Comparison of ENCODE assay signal across 7 cellular contexts in genomic region chr6:17865798-17866725, GRCh38.
DNase-seq lines count a peak whose midpoint lies in the region; ATAC-seq and TF ChIP-seq lines count a peak whose summit lies in the region.

No MANE protein-coding gene starts in this region.

- H3K4me2 ChIP-seq in PC-9: peak overlapping the region; percentile 72

- no peaks in the 10 kb centered on the region for H3K9me3 Mint-ChIP-seq in mesothelial cell of epicardium
- no peaks in the 10 kb centered on the region for H3K9me3 Mint-ChIP-seq in activated T-helper 2 cell treated with anti-CD3 and anti-CD28 coated beads, Interferon-gamma antibody, Interleukin-2, Interleukin-4, amounts not matched to agents 10 μg/mL and 5 μg/mL and 100 μg/mL, durations not matched to agents 14 hours and 24 hours and 36 hours

- H2AFZ ChIP-seq in PC-9: no peak overlapping the region

- H3K27ac ChIP-seq in PC-9: peak overlapping the region; percentile 94
- H3K27ac ChIP-seq in esophagus (ENCODE audit: low read depth in 2 of 2, low read length in 1 of 2): peak overlapping the region; percentile 60 to 88
- H3K27ac ChIP-seq in vagina: peak overlapping the region; percentile 82

- BruUV-seq in PC-9 (replicated peaks; lab: Mats Ljungman, UMichigan): no TSS peak

- no peak overlapping the region for H3K4me3 Mint-ChIP-seq in mesothelial cell of epicardium
- H3K4me3 Mint-ChIP-seq in activated T-helper 2 cell treated with anti-CD3 and anti-CD28 coated beads, Interferon-gamma antibody, Interleukin-2, Interleukin-4, amounts not matched to agents 10 μg/mL and 5 μg/mL and 100 μg/mL, durations not matched to agents 14 hours and 24 hours and 36 hours (ENCODE audit: low read depth): no peak overlapping the region

- no peak for ATAC-seq in HG03196 (IDR thresholded peaks at IDR 0.05; ENCODE audit: unreplicated experiment)
- no peak for ATAC-seq in activated CD4-positive, CD25-positive, alpha-beta regulatory T cell treated with anti-CD3 and anti-CD28 coated beads, Interleukin-2, amount 50 U/mL, for 24 hours

- peaks cover 57% of the 10 kb centered on the region for H3K4me1 ChIP-seq in PC-9 (replicated peaks; ENCODE audit: insufficient read depth)
- H3K4me1 ChIP-seq in esophagus (ENCODE audit: control insufficient read depth in 2 of 2, insufficient read depth in 2 of 2, low read length in 1 of 2): peaks cover 4 to 5% of the 10 kb centered on the region in 2 donors
- H3K4me1 ChIP-seq in vagina: peaks cover 91% of the 10 kb centered on the region

- no peaks in the 10 kb centered on the region for H3K9me3 ChIP-seq in PC-9 (ENCODE audit: insufficient read depth, low read depth)
- H3K9me3 ChIP-seq in esophagus (ENCODE audit: control insufficient read depth in 2 of 2, insufficient read depth in 1 of 2, low read depth in 1 of 2, low read length in 1 of 2): no peaks in the 10 kb centered on the region
- H3K9me3 ChIP-seq in vagina: no peaks in the 10 kb centered on the region

- POLR2A ChIA-PET in PC-9 (lab: Charles Lee; ENCODE audit: unreplicated experiment): interaction anchor here (1.0 kb wide), 1 partner anchor 10 kb away, joined by 4 read pairs; no protein-coding TSS in a partner anchor

- peak overlapping the region; percentile 24; the same call in 1 of the 2 replicates for H3K4me3 ChIP-seq in PC-9
- H3K4me3 ChIP-seq in esophagus (ENCODE audit: low read depth in 1 of 2, low read length in 2 of 2): no peak overlapping the region
- H3K4me3 ChIP-seq in vagina: no peak overlapping the region

- no peaks in the 10 kb centered on the region for H3K27me3 ChIP-seq in PC-9 (ENCODE audit: insufficient read depth, low read depth)
- H3K27me3 ChIP-seq in esophagus (ENCODE audit: control insufficient read depth in 1 of 2, insufficient read depth in 2 of 2, low read length in 2 of 2): no peaks in the 10 kb centered on the region
- no peaks in the 10 kb centered on the region for H3K27me3 ChIP-seq in vagina

- H3K79me2 ChIP-seq in PC-9 (ENCODE audit: low read depth): peaks cover 22% of the 10 kb centered on the region

- intact Hi-C loops in PC-9 (cut with micrococcal nuclease; ENCODE audit: unreplicated experiment): loop anchor here (1.0 to 5.0 kb wide), 5 partner anchors 10 to 176 kb away; partner anchors contain the start of gene KIF13A
- intact Hi-C loops in vagina (cut with DNase I): no loop called here
- intact Hi-C loops in activated T-helper 2 cell treated with anti-CD3 and anti-CD28 coated beads, Interferon-gamma antibody, Interleukin-2, Interleukin-4, amounts not matched to agents 10 μg/mL and 5 μg/mL and 100 μg/mL, durations not matched to agents 14 hours and 24 hours and 36 hours (cut with micrococcal nuclease): no loop called here

- TF ChIP-seq POLR2A in vagina (IDR thresholded peaks at IDR 0.05): no peak

- CTCF ChIA-PET in PC-9 (lab: Charles Lee): interaction anchor here (0.6 kb wide), 1 partner anchor 118 kb away, joined by 6 read pairs; no protein-coding TSS in a partner anchor

- peak; percentile 93 to 99 for DNase-seq in PC-9
- DNase-seq in mesothelial cell of epicardium (ENCODE audit: low spot score in 2 of 2, unreplicated experiment in 2 of 2): no peak
- DNase-seq in vagina (ENCODE audit: extremely low spot score in 2 of 2): peak in 1 of 2 donors; percentile 90
- DNase-seq in activated T-helper 2 cell treated with anti-CD3 and anti-CD28 coated beads, Interferon-gamma antibody, Interleukin-2, Interleukin-4, amounts not matched to agents 10 μg/mL and 5 μg/mL and 100 μg/mL, durations not matched to agents 14 hours and 24 hours and 36 hours (ENCODE audit: low spot score): no peak

- no peaks in the 10 kb centered on the region for H3K9me2 ChIP-seq in PC-9 (ENCODE audit: insufficient read depth)

- WGBS in esophagus, 2 donors: 50 to 71% methylated on average over 6 of the region's 6 CpGs

- 0 out of 2 replicates have a peak, but pooled peaks cover 3% of the 10 kb centered on the region for H4K20me1 ChIP-seq in PC-9 (ENCODE audit: insufficient read depth)

- H3K36me3 ChIP-seq in PC-9 (ENCODE audit: low read depth): no peaks in the 10 kb centered on the region
- H3K36me3 ChIP-seq in esophagus (ENCODE audit: control insufficient read depth in 2 of 2, insufficient read depth in 2 of 2, low read length in 1 of 2): no peaks in the 10 kb centered on the region
- H3K36me3 ChIP-seq in vagina: no peaks in the 10 kb centered on the region

- TF ChIP-seq CTCF in PC-9 (conservative IDR thresholded peaks at IDR 0.05) (no peak), mesothelial cell of epicardium (IDR thresholded peaks at IDR 0.05; ENCODE audit: unreplicated experiment) (no peak), vagina (IDR thresholded peaks at IDR 0.05) (no peak)

- H3F3A ChIP-seq in PC-9 (ENCODE audit: insufficient read depth, low read depth): peaks cover 49% of the 10 kb centered on the region

- H3K4me1 Mint-ChIP-seq in mesothelial cell of epicardium: peaks cover 67% of the 10 kb centered on the region
- H3K4me1 Mint-ChIP-seq in activated T-helper 2 cell treated with anti-CD3 and anti-CD28 coated beads, Interferon-gamma antibody, Interleukin-2, Interleukin-4, amounts not matched to agents 10 μg/mL and 5 μg/mL and 100 μg/mL, durations not matched to agents 14 hours and 24 hours and 36 hours (ENCODE audit: low read depth): no peaks in the 10 kb centered on the region

- no peaks in the 10 kb centered on the region for H3K27me3 Mint-ChIP-seq in mesothelial cell of epicardium (ENCODE audit: low read depth)
- H3K27me3 Mint-ChIP-seq in activated T-helper 2 cell treated with anti-CD3 and anti-CD28 coated beads, Interferon-gamma antibody, Interleukin-2, Interleukin-4, amounts not matched to agents 10 μg/mL and 5 μg/mL and 100 μg/mL, durations not matched to agents 14 hours and 24 hours and 36 hours (ENCODE audit: low read depth): peaks cover 21% of the 10 kb centered on the region

- no peaks in the 10 kb centered on the region for H3K36me3 Mint-ChIP-seq in mesothelial cell of epicardium
- H3K36me3 Mint-ChIP-seq in activated T-helper 2 cell treated with anti-CD3 and anti-CD28 coated beads, Interferon-gamma antibody, Interleukin-2, Interleukin-4, amounts not matched to agents 10 μg/mL and 5 μg/mL and 100 μg/mL, durations not matched to agents 14 hours and 24 hours and 36 hours (ENCODE audit: low read depth): no peaks in the 10 kb centered on the region

- peak overlapping the region; percentile 96 for H3K27ac Mint-ChIP-seq in mesothelial cell of epicardium
- H3K27ac Mint-ChIP-seq in activated T-helper 2 cell treated with anti-CD3 and anti-CD28 coated beads, Interferon-gamma antibody, Interleukin-2, Interleukin-4, amounts not matched to agents 10 μg/mL and 5 μg/mL and 100 μg/mL, durations not matched to agents 14 hours and 24 hours and 36 hours: no peak overlapping the region

Comparison
In these comparisons a context has a peak if more than half of its experiments do, and no peak if none do; other contexts are left out.
1. DNase-seq: peak in PC-9 (2 of 2); none in mesothelial cell of epicardium (0 of 2) and activated T-helper 2 cell treated with anti-CD3 and anti-CD28 coated beads, Interferon-gamma antibody, Interleukin-2, Interleukin-4, amounts not matched to agents 10 μg/mL and 5 μg/mL and 100 μg/mL, durations not matched to agents 14 hours and 24 hours and 36 hours (single experiment).
2. Peak in every context shown above with its lines, with median percentiles within 50 percentile points of each other: H3K27ac ChIP-seq.